ENCODE assay signal across 14 cellular contexts in genomic region chrX:132651411-132652086, GRCh38.
DNase-seq lines count a peak whose midpoint lies in the region; ATAC-seq, FAIRE-seq and TF ChIP-seq lines count a peak whose summit lies in the region.
"Had no signal": no experiment of that assay in that cellular context is flagged by ENCODE, and none has a peak within 500 bp of the region (broad histone marks: within the 10 kb centered on the region; RNA-seq: fewer than 3 reads in every experiment).

No MANE protein-coding gene starts in this region.

- DNase-seq in activated CD4-positive, alpha-beta T cell treated with anti-CD3 and anti-CD28 coated beads for 36 hours = peak; percentile 9
- DNase-seq in activated CD4-positive, alpha-beta T cell treated with anti-CD3 and anti-CD28 coated beads, Interleukin-2, amount 50 U/mL, for 48 hours = no peak
- DNase-seq in amniotic epithelial cell (ENCODE audit: low read depth) = peak; percentile 81
- peak in 1 of 2 donors; percentile 42 for DNase-seq in vagina (ENCODE audit: extremely low spot score in 2 of 2)
- DNase-seq in stimulated activated naive CD8-positive, alpha-beta T cell treated with anti-CD3 and anti-CD28 coated beads, Interleukin-15, Interleukin-2, amounts not matched to agents 100 U/mL and 50 U/mL, for 24 hours = no peak
- DNase-seq: activated naive CD4-positive, alpha-beta T cell treated with anti-CD3 and anti-CD28 coated beads, Interleukin-2, amount 50 U/mL, for 16 hours; kidney glomerular epithelial cell; NCI-H226; RPMI8226; stimulated activated CD4-positive, alpha-beta T cell treated with anti-CD3 and anti-CD28 coated beads, Interleukin-15, amount 100 ng/mL, for 24 hours; upper lobe of right lung had no signal

- no peaks in the 10 kb centered on the region for H3K9me3 Mint-ChIP-seq in activated CD4-positive, alpha-beta T cell treated with anti-CD3 and anti-CD28 coated beads for 36 hours (ENCODE audit: low read depth)

- POLR2A ChIA-PET in activated CD4-positive, alpha-beta T cell treated with anti-CD3 and anti-CD28 coated beads for 36 hours (lab: Charles Lee) = no interaction called here

- no peaks in the 10 kb centered on the region for H3K4me1 Mint-ChIP-seq in activated CD4-positive, alpha-beta T cell treated with anti-CD3 and anti-CD28 coated beads for 36 hours

- ATAC-seq in activated CD4-positive, alpha-beta T cell treated with anti-CD3 and anti-CD28 coated beads for 36 hours = no peak
- no peak for ATAC-seq in stimulated activated naive CD8-positive, alpha-beta T cell treated with anti-CD3 and anti-CD28 coated beads, Interleukin-15, Interleukin-2, amounts not matched to agents 100 U/mL and 50 U/mL, for 24 hours
- no peak for ATAC-seq in GM19035 (IDR thresholded peaks at IDR 0.05; ENCODE audit: unreplicated experiment)
- ATAC-seq in HG02938 (IDR thresholded peaks at IDR 0.05; ENCODE audit: unreplicated experiment) = no peak
- ATAC-seq: upper lobe of right lung had no signal

- no peaks in the 10 kb centered on the region for H3K36me3 ChIP-seq in vagina
- H3K36me3 ChIP-seq: upper lobe of right lung had no signal

- no peak for TF ChIP-seq POLR2A in vagina (IDR thresholded peaks at IDR 0.05)

- FAIRE-seq in islet of Langerhans (lab: Jason Lieb, UNC) = peak; percentile 53

- no peak for TF ChIP-seq CTCF in vagina (IDR thresholded peaks at IDR 0.05)

- no peaks in the 10 kb centered on the region for H3K9me3 ChIP-seq in vagina
- H3K9me3 ChIP-seq: upper lobe of right lung had no signal

- intact Hi-C loops in activated CD4-positive, alpha-beta T cell treated with anti-CD3 and anti-CD28 coated beads for 36 hours (cut with DNase I, micrococcal nuclease) = no loop called here
- intact Hi-C loops in vagina (cut with DNase I) = no loop called here

- H3K36me3 Mint-ChIP-seq in activated CD4-positive, alpha-beta T cell treated with anti-CD3 and anti-CD28 coated beads for 36 hours (ENCODE audit: low read depth) = no peaks in the 10 kb centered on the region

- no peak overlapping the region for H3K27ac Mint-ChIP-seq in activated CD4-positive, alpha-beta T cell treated with anti-CD3 and anti-CD28 coated beads for 36 hours

- H3K4me3 Mint-ChIP-seq in activated CD4-positive, alpha-beta T cell treated with anti-CD3 and anti-CD28 coated beads for 36 hours = no peak overlapping the region

- no peaks in the 10 kb centered on the region for H3K27me3 ChIP-seq in vagina
- H3K27me3 ChIP-seq: upper lobe of right lung had no signal

- H3K27ac ChIP-seq in vagina = peak overlapping the region; percentile 7
- H3K27ac ChIP-seq: upper lobe of right lung had no signal

- no peaks in the 10 kb centered on the region for H3K4me1 ChIP-seq in vagina
- H3K4me1 ChIP-seq: upper lobe of right lung had no signal

- no peaks in the 10 kb centered on the region for H3K27me3 Mint-ChIP-seq in activated CD4-positive, alpha-beta T cell treated with anti-CD3 and anti-CD28 coated beads for 36 hours

- CTCF ChIA-PET in activated CD4-positive, alpha-beta T cell treated with anti-CD3 and anti-CD28 coated beads for 36 hours (lab: Charles Lee) = no interaction called here

- no peak overlapping the region for H3K4me3 ChIP-seq in vagina
- H3K4me3 ChIP-seq: upper lobe of right lung had no signal

Comparison
In these comparisons a context has a peak if more than half of its experiments do, and no peak if none do; other contexts are left out.
1. DNase-seq: peak in activated CD4-positive, alpha-beta T cell treated with anti-CD3 and anti-CD28 coated beads for 36 hours (single experiment) and amniotic epithelial cell (single experiment); none in activated CD4-positive, alpha-beta T cell treated with anti-CD3 and anti-CD28 coated beads, Interleukin-2, amount 50 U/mL, for 48 hours (0 of 2) and stimulated activated naive CD8-positive, alpha-beta T cell treated with anti-CD3 and anti-CD28 coated beads, Interleukin-15, Interleukin-2, amounts not matched to agents 100 U/mL and 50 U/mL, for 24 hours (single experiment).